1 cellular context compared by ENCODE assay signal in genomic region chr15:50135123-50135541, GRCh38.
TF ChIP-seq lines count a peak whose summit lies in the region.

No MANE protein-coding gene starts in this region.

TF ChIP-seq in HepG2, 621 proteins besides CTCF, POLR2A, EP300 and RAD21 (continued from another document):
- TF ChIP-seq ZBTB25 (CRISPR knock-in tag; IDR thresholded peaks at IDR 0.05), result no peak
- no peak for TF ChIP-seq ZNF496 (CRISPR knock-in tag; IDR thresholded peaks at IDR 0.05; ENCODE audit: insufficient replicate concordance)
- no peak for TF ChIP-seq HMGA1 (CRISPR knock-in tag; conservative IDR thresholded peaks at IDR 0.05)
- no peak for TF ChIP-seq E2F5 (CRISPR knock-in tag; conservative IDR thresholded peaks at IDR 0.05)
- TF ChIP-seq HOXA9 (CRISPR knock-in tag; IDR thresholded peaks at IDR 0.05; ENCODE audit: borderline replicate concordance), result no peak
